Comparison of ENCODE assay signal across 13 cellular contexts in genomic region chrX:53263597-53264094, GRCh38. TPM values are rescaled to one million over a fixed set of nuclear protein-coding genes. Genes with fewer than 3 reads are reported as not detected.
DNase-seq lines count a peak whose midpoint lies in the region; ATAC-seq, FAIRE-seq and TF ChIP-seq lines count a peak whose summit lies in the region.
"Had no signal": no experiment of that assay in that cellular context is flagged by ENCODE, and none has a peak within 500 bp of the region (broad histone marks: within the 10 kb centered on the region; RNA-seq: fewer than 3 reads in every experiment).

No MANE protein-coding gene starts in this region.

- no peak overlapping the region for H3K4me3 ChIP-seq in breast epithelium
- no peak overlapping the region for H3K4me3 ChIP-seq in BE2C (ENCODE audit: low read depth, low read length)

- no peak for TF ChIP-seq POLR2A in breast epithelium (IDR thresholded peaks at IDR 0.05)

- TF ChIP-seq CTCF in MCF 10A (IDR thresholded peaks at IDR 0.05; ENCODE audit: unreplicated experiment) (no peak), breast epithelium (IDR thresholded peaks at IDR 0.05) (no peak), foreskin keratinocyte (conservative IDR thresholded peaks at IDR 0.05) (no peak), BE2C (IDR thresholded peaks at IDR 0.05; ENCODE audit: low read depth, low read length) (no peak)

- H3K27me3 ChIP-seq in breast epithelium (peaks cover 0 to 79% of the 10 kb centered on the region in 2 donors), foreskin keratinocyte (no peaks in the 10 kb centered on the region), BE2C (no peaks in the 10 kb centered on the region)

- DNase-seq in MCF 10A (ENCODE audit: unreplicated experiment) (peak; percentile 89), breast epithelium (ENCODE audit: low spot score in 2 of 2) (no peak), foreskin keratinocyte (peak; percentile 37 to 63), urothelium cell line (ENCODE audit: low spot score) (peak; percentile 80), NCI-H187 (lab: John Stamatoyannopoulos, UW) (no peak), BE2C (no peak)
- peak; percentile 80 for DNase-seq in activated CD4-positive, alpha-beta memory T cell treated with anti-CD3 and anti-CD28 coated beads for 36 hours
- DNase-seq: COR-L47, midbrain had no signal

- ATAC-seq in foreskin keratinocyte = peak; percentile 90
- ATAC-seq in HG03354 (IDR thresholded peaks at IDR 0.05; ENCODE audit: poor library complexity, severe bottlenecking, unreplicated experiment) = no peak

- H3K36me3 Mint-ChIP-seq in MCF 10A (ENCODE audit: insufficient read depth, unreplicated experiment) = peaks cover 15% of the 10 kb centered on the region
- no peaks in the 10 kb centered on the region for H3K36me3 Mint-ChIP-seq in activated CD4-positive, alpha-beta memory T cell treated with anti-CD3 and anti-CD28 coated beads for 36 hours
- H3K36me3 Mint-ChIP-seq: IgD-negative memory B cell had no signal

- peaks cover 30% of the 10 kb centered on the region for H3K4me1 Mint-ChIP-seq in MCF 10A (ENCODE audit: insufficient read depth, unreplicated experiment)
- peaks cover 30% of the 10 kb centered on the region for H3K4me1 Mint-ChIP-seq in activated CD4-positive, alpha-beta memory T cell treated with anti-CD3 and anti-CD28 coated beads for 36 hours (ENCODE audit: low read depth)

- H3K27me3 Mint-ChIP-seq in MCF 10A (ENCODE audit: insufficient read depth, unreplicated experiment) = peaks cover 34% of the 10 kb centered on the region
- no peaks in the 10 kb centered on the region for H3K27me3 Mint-ChIP-seq in activated CD4-positive, alpha-beta memory T cell treated with anti-CD3 and anti-CD28 coated beads for 36 hours

- CTCF ChIA-PET in MCF 10A (lab: Yijun Ruan, JAX) = interaction anchor here (0.8 to 1.3 kb wide), 4 partner anchors 19 to 219 kb away, joined by 4 to 5 read pairs (median 4); no protein-coding TSS in a partner anchor
- CTCF ChIA-PET in activated CD4-positive, alpha-beta memory T cell treated with anti-CD3 and anti-CD28 coated beads for 36 hours (lab: Charles Lee) = interaction anchor here (1.5 kb wide), 1 partner anchor 21 kb away, joined by 4 read pairs; no protein-coding TSS in a partner anchor

- BruUV-seq in MCF 10A (replicated peaks; lab: Mats Ljungman, UMichigan) = no TSS peak

- POLR2A ChIA-PET in MCF 10A (lab: Yijun Ruan, JAX) = interaction anchor here (0.6 to 5.2 kb wide), 6 partner anchors 11 to 52 kb away, joined by 3 to 22 read pairs (median 3); partner anchors contain the start of gene IQSEC2
- POLR2A ChIA-PET in activated CD4-positive, alpha-beta memory T cell treated with anti-CD3 and anti-CD28 coated beads for 36 hours (lab: Charles Lee) = interaction anchor here (1.3 kb wide), 1 partner anchor 38 kb away, joined by 5 read pairs; no protein-coding TSS in a partner anchor

- H3K36me3 ChIP-seq in breast epithelium (no peaks in the 10 kb centered on the region), BE2C (no peaks in the 10 kb centered on the region)

- intact Hi-C loops in MCF 10A (cut with micrococcal nuclease) = loop anchor here (2.0 kb wide), 2 partner anchors 17 to 39 kb away; partner anchors contain the start of genes IQSEC2 and KDM5C
- intact Hi-C loops in breast epithelium (cut with DNase I; ENCODE audit: low total_unique reads) = no loop called here
- intact Hi-C loops in activated CD4-positive, alpha-beta memory T cell treated with anti-CD3 and anti-CD28 coated beads for 36 hours (cut with micrococcal nuclease) = no loop called here

- no peak overlapping the region for H3K27ac ChIP-seq in breast epithelium
- H3K27ac ChIP-seq in foreskin keratinocyte = no peak overlapping the region

- H3K9me3 ChIP-seq in breast epithelium (no peaks in the 10 kb centered on the region), BE2C (no peaks in the 10 kb centered on the region)

- H3K4me1 ChIP-seq in breast epithelium (no peaks in the 10 kb centered on the region), foreskin keratinocyte (peaks cover 13% of the 10 kb centered on the region), BE2C (no peaks in the 10 kb centered on the region)

- peak overlapping the region; percentile 37 for H3K27ac Mint-ChIP-seq in MCF 10A (ENCODE audit: low read depth, unreplicated experiment)
- peak overlapping the region; percentile 50 for H3K27ac Mint-ChIP-seq in activated CD4-positive, alpha-beta memory T cell treated with anti-CD3 and anti-CD28 coated beads for 36 hours
- H3K27ac Mint-ChIP-seq: dendritic cell treated with granulocyte-macrophage colony-stimulating factor and Interleukin-4, amounts not matched to agents 40 ng/mL and 50 ng/mL, for 4 days had no signal

- H3K4me3 Mint-ChIP-seq in MCF 10A (ENCODE audit: unreplicated experiment) = peak overlapping the region; percentile 20
- H3K4me3 Mint-ChIP-seq in activated CD4-positive, alpha-beta memory T cell treated with anti-CD3 and anti-CD28 coated beads for 36 hours = peak overlapping the region; percentile 6
- H3K4me3 Mint-ChIP-seq: dendritic cell treated with granulocyte-macrophage colony-stimulating factor and Interleukin-4, amounts not matched to agents 40 ng/mL and 50 ng/mL, for 4 days; IgD-negative memory B cell had no signal

- no peaks in the 10 kb centered on the region for H3K9me3 Mint-ChIP-seq in MCF 10A (ENCODE audit: unreplicated experiment)
- no peaks in the 10 kb centered on the region for H3K9me3 Mint-ChIP-seq in activated CD4-positive, alpha-beta memory T cell treated with anti-CD3 and anti-CD28 coated beads for 36 hours
- H3K9me3 Mint-ChIP-seq: dendritic cell treated with granulocyte-macrophage colony-stimulating factor and Interleukin-4, amounts not matched to agents 40 ng/mL and 50 ng/mL, for 4 days had no signal

- no peak for FAIRE-seq in urothelium cell line (lab: Jason Lieb, UNC)
- FAIRE-seq: GM19239 had no signal

RNA-seq across cellular contexts. Expression of gene IQSEC2, which starts 17.7 kb away (rescaled TPM):
- total RNA-seq in MCF 10A (2022) = 19.8 and 23.0 TPM in 2 replicates
- 10 to 100 TPM; 16.7 to 18.7 (median 18.3) TPM for total RNA-seq in breast epithelium
- total RNA-seq in activated CD4-positive, alpha-beta memory T cell treated with anti-CD3 and anti-CD28 coated beads for 36 hours = under 1 TPM; 0.39 to 0.74 TPM
- 4.8 and 6.0 TPM in 2 replicates for total RNA-seq in foreskin keratinocyte
- polyA plus RNA-seq in foreskin keratinocyte = 4.8 and 5.4 TPM in 2 replicates
- polyA plus RNA-seq in BE2C (2012; ENCODE audit: insufficient read depth, insufficient read length, low read depth) = 1.0 TPM
- polyA plus RNA-seq: IgD-negative memory B cell had no signal

RNA-seq across cellular contexts. Expression of gene KDM5C, which starts 38.6 kb away (rescaled TPM):
- total RNA-seq in MCF 10A (2022) = 163 and 167 TPM in 2 replicates
- 100 to 1,000 TPM in 2 of 3 donors, 10 to 100 TPM in 1; 63.5 to 136 (median 123) TPM for total RNA-seq in breast epithelium
- 10 to 100 TPM; 77.6 to 86.0 TPM for total RNA-seq in activated CD4-positive, alpha-beta memory T cell treated with anti-CD3 and anti-CD28 coated beads for 36 hours
- total RNA-seq in foreskin keratinocyte = 40.2 and 49.2 TPM in 2 replicates
- 13.5 TPM in 2 replicates for polyA plus RNA-seq in foreskin keratinocyte
- 116 TPM for polyA plus RNA-seq in BE2C (2012; ENCODE audit: insufficient read depth, insufficient read length, low read depth)

Comparison
In these comparisons a context has a peak if more than half of its experiments do, and no peak if none do; other contexts are left out.
1. DNase-seq: peak in MCF 10A (single experiment), activated CD4-positive, alpha-beta memory T cell treated with anti-CD3 and anti-CD28 coated beads for 36 hours (single experiment), foreskin keratinocyte (2 of 2) and urothelium cell line (single experiment); none in breast epithelium (0 of 2), NCI-H187 (0 of 2) and BE2C (single experiment).